ENCODE assay signal across 12 cellular contexts in the genomic region with DNA sequence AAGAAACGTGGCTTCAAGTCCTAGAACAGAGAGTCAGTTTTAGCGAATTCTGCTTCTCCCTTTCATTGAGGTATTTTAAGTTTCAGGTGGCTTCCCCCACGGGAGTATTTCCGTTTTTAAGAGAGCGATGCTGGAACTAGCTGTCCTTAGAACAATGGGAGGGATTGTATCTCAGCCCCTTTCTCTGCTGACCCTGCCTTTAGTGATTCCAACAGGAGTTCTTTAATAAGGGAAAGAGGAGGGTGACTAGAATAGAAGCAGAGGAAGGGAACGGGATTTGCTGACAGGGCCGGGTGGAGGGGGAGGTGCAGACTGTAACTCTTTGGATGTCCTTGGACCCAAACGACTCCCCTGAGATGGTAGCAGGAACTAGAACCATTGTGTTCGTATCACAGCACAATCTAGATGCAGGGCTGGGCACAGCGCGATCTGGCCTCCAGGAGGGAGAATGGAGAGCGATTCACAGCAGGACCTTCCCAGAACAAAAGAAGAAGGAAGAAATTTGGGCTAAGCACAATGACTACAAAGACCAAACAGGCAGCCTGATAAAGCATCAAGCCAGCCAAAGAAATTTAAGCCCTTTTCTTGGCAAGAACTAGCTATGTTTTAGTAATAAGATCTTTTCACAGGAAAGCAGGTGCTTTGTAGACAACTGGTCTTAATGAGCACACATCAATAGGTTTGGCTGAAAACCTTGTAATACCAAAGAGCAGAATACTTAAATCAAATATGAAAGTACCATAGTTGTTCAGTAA. TPM values are rescaled to one million over a fixed set of nuclear protein-coding genes. Genes with fewer than 3 reads are reported as not detected.
A peak's percentile ranks its signal among the peaks of the same experiment; 100 is the strongest.
DNase-seq lines count a peak whose midpoint lies in the region; ATAC-seq and TF ChIP-seq lines count a peak whose summit lies in the region.
"Had no signal": no experiment of that assay in that cellular context is flagged by ENCODE, and none has a peak within 500 bp of the region (broad histone marks: within the 10 kb centered on the region; RNA-seq: fewer than 3 reads in every experiment).

No MANE protein-coding gene starts in this region.

- TF ChIP-seq EP300 in Ishikawa (IDR thresholded peaks at IDR 0.05; ENCODE audit: borderline replicate concordance) = no peak

- TF ChIP-seq RAD21 in Ishikawa (IDR thresholded peaks at IDR 0.05; ENCODE audit: low read depth) = no peak

- ATAC-seq in natural killer cell (no peak), HG02623 (IDR thresholded peaks at IDR 0.05; ENCODE audit: unreplicated experiment) (no peak)

- no peaks in the 10 kb centered on the region for H3K4me1 Mint-ChIP-seq in natural killer cell

- DNase-seq in COR-L47 (lab: John Stamatoyannopoulos, UW) (peak; percentile 90), astrocyte of the hippocampus (ENCODE audit: low read depth, low spot score) (peak; percentile 49), midbrain (lab: John Stamatoyannopoulos, UW) (peak; percentile 44), NCI-H1694 treated with DMSO at 0.1 percent for 48 hours (lab: John Stamatoyannopoulos, UW) (no peak), HK-2 (ENCODE audit: unreplicated experiment) (no peak), natural killer cell (no peak)
- DNase-seq: activated naive CD4-positive, alpha-beta T cell treated with anti-CD3 and anti-CD28 coated beads, Interleukin-2, amount 50 U/mL, for 16 hours; BE2C; SK-N-SH; stomach had no signal

- no peaks in the 10 kb centered on the region for H3K36me3 Mint-ChIP-seq in natural killer cell

- TF ChIP-seq CTCF in natural killer cell (IDR thresholded peaks at IDR 0.05) = no peak

- no peak overlapping the region for H3K27ac Mint-ChIP-seq in natural killer cell

- no peak overlapping the region for H3K4me3 Mint-ChIP-seq in natural killer cell

- peaks cover 27 to 47% of the 10 kb centered on the region in 2 donors for H3K27me3 Mint-ChIP-seq in natural killer cell (ENCODE audit: low read depth in 2 of 2)

- intact Hi-C loops in natural killer cell (cut with micrococcal nuclease) = no loop called here

- no peaks in the 10 kb centered on the region for H3K9me3 Mint-ChIP-seq in natural killer cell

TF ChIP-seq in Ishikawa, 13 proteins besides CTCF, POLR2A, EP300 and RAD21:
- no peak for TF ChIP-seq ZBTB7A (IDR thresholded peaks at IDR 0.05; ENCODE audit: low read depth)
- TF ChIP-seq, protein P1, sequence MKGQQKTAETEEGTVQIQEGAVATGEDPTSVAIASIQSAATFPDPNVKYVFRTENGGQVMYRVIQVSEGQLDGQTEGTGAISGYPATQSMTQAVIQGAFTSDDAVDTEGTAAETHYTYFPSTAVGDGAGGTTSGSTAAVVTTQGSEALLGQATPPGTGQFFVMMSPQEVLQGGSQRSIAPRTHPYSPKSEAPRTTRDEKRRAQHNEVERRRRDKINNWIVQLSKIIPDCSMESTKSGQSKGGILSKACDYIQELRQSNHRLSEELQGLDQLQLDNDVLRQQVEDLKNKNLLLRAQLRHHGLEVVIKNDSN (IDR thresholded peaks at IDR 0.05) = no peak
- TF ChIP-seq NFIC (IDR thresholded peaks at IDR 0.05) = peak; percentile 47; the same call in 1 of the 2 replicates
- TF ChIP-seq, protein P2, sequence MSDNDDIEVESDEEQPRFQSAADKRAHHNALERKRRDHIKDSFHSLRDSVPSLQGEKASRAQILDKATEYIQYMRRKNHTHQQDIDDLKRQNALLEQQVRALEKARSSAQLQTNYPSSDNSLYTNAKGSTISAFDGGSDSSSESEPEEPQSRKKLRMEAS (IDR thresholded peaks at IDR 0.05) = no peak
- TF ChIP-seq TEAD4 (IDR thresholded peaks at IDR 0.05) = no peak

RNA-seq across cellular contexts. Expression of gene RTTN, which starts 15.8 kb away (rescaled TPM):
- total RNA-seq in natural killer cell = 10 to 100 TPM; 33.0 to 41.0 (median 35.5) TPM

Comparison
In these comparisons a context has a peak if more than half of its experiments do, and no peak if none do; other contexts are left out.
1. DNase-seq: peak in COR-L47 (single experiment), astrocyte of the hippocampus (single experiment) and midbrain (single experiment); none in NCI-H1694 treated with DMSO at 0.1 percent for 48 hours (single experiment), HK-2 (single experiment) and natural killer cell (single experiment).